Comparison of ENCODE assay signal across 1 cellular context in the genomic region with DNA sequence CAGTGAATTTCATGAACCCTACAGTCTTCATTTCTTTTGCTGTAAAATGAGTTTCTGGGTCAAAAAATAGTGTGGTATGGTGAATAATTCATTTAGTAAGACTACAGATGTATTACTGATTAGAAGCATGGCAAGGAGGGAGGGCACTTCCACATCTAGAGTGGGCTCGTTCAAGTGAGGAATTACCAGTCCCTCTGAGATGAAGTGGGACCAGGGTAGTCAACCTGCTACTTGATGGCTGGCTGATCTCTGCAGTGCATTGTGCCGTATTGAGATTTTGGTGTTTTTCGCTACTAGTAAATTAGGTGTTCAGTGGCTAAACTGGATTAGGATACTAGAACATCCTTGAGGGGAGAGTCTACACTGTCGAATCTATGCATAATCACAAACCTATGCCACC.
TF ChIP-seq lines count a peak whose summit lies in the region.

No MANE protein-coding gene starts in this region.

TF ChIP-seq in GM12878, 131 proteins besides CTCF, POLR2A, EP300 and RAD21:
- TF ChIP-seq, protein P1, sequence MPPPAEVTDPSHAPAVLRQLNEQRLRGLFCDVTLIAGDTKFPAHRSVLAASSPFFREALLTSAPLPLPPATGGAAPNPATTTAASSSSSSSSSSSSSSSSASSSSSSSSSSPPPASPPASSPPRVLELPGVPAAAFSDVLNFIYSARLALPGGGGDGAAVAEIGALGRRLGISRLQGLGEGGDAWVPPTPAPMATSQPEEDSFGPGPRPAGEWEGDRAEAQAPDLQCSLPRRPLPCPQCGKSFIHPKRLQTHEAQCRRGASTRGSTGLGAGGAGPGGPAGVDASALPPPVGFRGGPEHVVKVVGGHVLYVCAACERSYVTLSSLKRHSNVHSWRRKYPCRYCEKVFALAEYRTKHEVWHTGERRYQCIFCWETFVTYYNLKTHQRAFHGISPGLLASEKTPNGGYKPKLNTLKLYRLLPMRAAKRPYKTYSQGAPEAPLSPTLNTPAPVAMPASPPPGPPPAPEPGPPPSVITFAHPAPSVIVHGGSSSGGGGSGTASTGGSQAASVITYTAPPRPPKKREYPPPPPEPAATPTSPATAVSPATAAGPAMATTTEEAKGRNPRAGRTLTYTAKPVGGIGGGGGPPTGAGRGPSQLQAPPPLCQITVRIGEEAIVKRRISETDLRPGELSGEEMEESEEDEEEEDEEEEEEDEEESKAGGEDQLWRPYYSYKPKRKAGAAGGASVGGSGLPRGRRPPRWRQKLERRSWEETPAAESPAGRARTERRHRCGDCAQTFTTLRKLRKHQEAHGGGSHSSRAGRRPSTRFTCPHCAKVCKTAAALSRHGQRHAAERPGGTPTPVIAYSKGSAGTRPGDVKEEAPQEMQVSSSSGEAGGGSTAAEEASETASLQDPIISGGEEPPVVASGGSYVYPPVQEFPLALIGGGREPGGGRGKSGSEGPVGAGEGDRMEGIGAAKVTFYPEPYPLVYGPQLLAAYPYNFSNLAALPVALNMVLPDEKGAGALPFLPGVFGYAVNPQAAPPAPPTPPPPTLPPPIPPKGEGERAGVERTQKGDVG (CRISPR knock-in tag; IDR thresholded peaks at IDR 0.05) = no peak
- TF ChIP-seq, protein P2, sequence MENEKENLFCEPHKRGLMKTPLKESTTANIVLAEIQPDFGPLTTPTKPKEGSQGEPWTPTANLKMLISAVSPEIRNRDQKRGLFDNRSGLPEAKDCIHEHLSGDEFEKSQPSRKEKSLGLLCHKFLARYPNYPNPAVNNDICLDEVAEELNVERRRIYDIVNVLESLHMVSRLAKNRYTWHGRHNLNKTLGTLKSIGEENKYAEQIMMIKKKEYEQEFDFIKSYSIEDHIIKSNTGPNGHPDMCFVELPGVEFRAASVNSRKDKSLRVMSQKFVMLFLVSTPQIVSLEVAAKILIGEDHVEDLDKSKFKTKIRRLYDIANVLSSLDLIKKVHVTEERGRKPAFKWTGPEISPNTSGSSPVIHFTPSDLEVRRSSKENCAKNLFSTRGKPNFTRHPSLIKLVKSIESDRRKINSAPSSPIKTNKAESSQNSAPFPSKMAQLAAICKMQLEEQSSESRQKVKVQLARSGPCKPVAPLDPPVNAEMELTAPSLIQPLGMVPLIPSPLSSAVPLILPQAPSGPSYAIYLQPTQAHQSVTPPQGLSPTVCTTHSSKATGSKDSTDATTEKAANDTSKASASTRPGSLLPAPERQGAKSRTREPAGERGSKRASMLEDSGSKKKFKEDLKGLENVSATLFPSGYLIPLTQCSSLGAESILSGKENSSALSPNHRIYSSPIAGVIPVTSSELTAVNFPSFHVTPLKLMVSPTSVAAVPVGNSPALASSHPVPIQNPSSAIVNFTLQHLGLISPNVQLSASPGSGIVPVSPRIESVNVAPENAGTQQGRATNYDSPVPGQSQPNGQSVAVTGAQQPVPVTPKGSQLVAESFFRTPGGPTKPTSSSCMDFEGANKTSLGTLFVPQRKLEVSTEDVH (IDR thresholded peaks at IDR 0.05; ENCODE audit: low read depth, partially characterized antibody) = no peak
- TF ChIP-seq FOXM1 (IDR thresholded peaks at IDR 0.05; ENCODE audit: low read depth, low read length) (0 out of 2 replicates have a peak, but pooled peaks have one; percentile 14), IRF4 (IDR thresholded peaks at IDR 0.05; ENCODE audit: low read depth, low read length) (0 out of 2 replicates have a peak, but pooled peaks have one; percentile 22), BACH1 (IDR thresholded peaks at IDR 0.05; ENCODE audit: borderline replicate concordance) (no peak)
- TF ChIP-seq, protein P3, sequence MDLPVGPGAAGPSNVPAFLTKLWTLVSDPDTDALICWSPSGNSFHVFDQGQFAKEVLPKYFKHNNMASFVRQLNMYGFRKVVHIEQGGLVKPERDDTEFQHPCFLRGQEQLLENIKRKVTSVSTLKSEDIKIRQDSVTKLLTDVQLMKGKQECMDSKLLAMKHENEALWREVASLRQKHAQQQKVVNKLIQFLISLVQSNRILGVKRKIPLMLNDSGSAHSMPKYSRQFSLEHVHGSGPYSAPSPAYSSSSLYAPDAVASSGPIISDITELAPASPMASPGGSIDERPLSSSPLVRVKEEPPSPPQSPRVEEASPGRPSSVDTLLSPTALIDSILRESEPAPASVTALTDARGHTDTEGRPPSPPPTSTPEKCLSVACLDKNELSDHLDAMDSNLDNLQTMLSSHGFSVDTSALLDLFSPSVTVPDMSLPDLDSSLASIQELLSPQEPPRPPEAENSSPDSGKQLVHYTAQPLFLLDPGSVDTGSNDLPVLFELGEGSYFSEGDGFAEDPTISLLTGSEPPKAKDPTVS (IDR thresholded peaks at IDR 0.05; ENCODE audit: low read depth, low read length) = no peak
- TF ChIP-seq, protein P4, sequence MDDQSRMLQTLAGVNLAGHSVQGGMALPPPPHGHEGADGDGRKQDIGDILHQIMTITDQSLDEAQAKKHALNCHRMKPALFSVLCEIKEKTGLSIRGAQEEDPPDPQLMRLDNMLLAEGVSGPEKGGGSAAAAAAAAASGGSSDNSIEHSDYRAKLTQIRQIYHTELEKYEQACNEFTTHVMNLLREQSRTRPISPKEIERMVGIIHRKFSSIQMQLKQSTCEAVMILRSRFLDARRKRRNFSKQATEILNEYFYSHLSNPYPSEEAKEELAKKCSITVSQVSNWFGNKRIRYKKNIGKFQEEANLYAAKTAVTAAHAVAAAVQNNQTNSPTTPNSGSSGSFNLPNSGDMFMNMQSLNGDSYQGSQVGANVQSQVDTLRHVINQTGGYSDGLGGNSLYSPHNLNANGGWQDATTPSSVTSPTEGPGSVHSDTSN (IDR thresholded peaks at IDR 0.05; ENCODE audit: insufficient replicate concordance, low read depth, low read length) = no peak
